Comparison of ENCODE assay signal across 8 cellular contexts in genomic region chr3:138594150-138594934, GRCh38. TPM values are rescaled to one million over a fixed set of nuclear protein-coding genes. Genes with fewer than 3 reads are reported as not detected.
DNase-seq lines count a peak whose midpoint lies in the region; ATAC-seq, FAIRE-seq and TF ChIP-seq lines count a peak whose summit lies in the region.

TSS of gene CEP70 (minus strand) at chr3:138594260. CDS start at chr3:138572927, 21,333 bp downstream.

- TF ChIP-seq POLR2A in erythroblast (IDR thresholded peaks at IDR 0.05; ENCODE audit: low read length) = peak; percentile 70

- DNase-seq in CD4-positive, CD25-positive, alpha-beta regulatory T cell = peak; percentile 86 to 94 (median 89)
- DNase-seq in HTR-8/SVneo (ENCODE audit: insufficient read length, low spot score) (peak; percentile 89), erythroblast (lab: John Stamatoyannopoulos, UW) (no peak), myocyte (ENCODE audit: low read depth) (peak; percentile 95), NCI-H1105 treated with DMSO at 0.1 percent for 48 hours (lab: John Stamatoyannopoulos, UW) (no peak)
- DNase-seq in activated CD8-positive, alpha-beta memory T cell treated with anti-CD3 and anti-CD28 coated beads for 48 hours (ENCODE audit: low read depth in 2 of 3, low spot score in 2 of 3) = peak; percentile 64 to 75 (median 72)
- peak; percentile 75 to 92 for DNase-seq in stimulated activated effector memory CD8-positive, alpha-beta T cell treated with anti-CD3 and anti-CD28 coated beads, Interleukin-12 subunit alpha, Interleukin-12 subunit beta, amount 100 ng/mL, for 72 hours (ENCODE audit: low spot score in 2 of 2)

- H3K36me3 Mint-ChIP-seq in CD4-positive, CD25-positive, alpha-beta regulatory T cell = peaks cover 3% of the 10 kb centered on the region
- peaks cover 5% of the 10 kb centered on the region for H3K36me3 Mint-ChIP-seq in stimulated activated effector memory CD8-positive, alpha-beta T cell treated with anti-CD3 and anti-CD28 coated beads, Interleukin-12 subunit alpha, Interleukin-12 subunit beta, amount 100 ng/mL, for 72 hours

- no peaks in the 10 kb centered on the region for H3K27me3 ChIP-seq in CD4-positive, CD25-positive, alpha-beta regulatory T cell (ENCODE audit: control insufficient read depth, insufficient read depth, low read length)

- H3K4me3 Mint-ChIP-seq in CD4-positive, CD25-positive, alpha-beta regulatory T cell = peak within 1 kb of the TSS; percentile 91 to 96 (median 93)
- H3K4me3 Mint-ChIP-seq in stimulated activated effector memory CD8-positive, alpha-beta T cell treated with anti-CD3 and anti-CD28 coated beads, Interleukin-12 subunit alpha, Interleukin-12 subunit beta, amount 100 ng/mL, for 72 hours = peak within 1 kb of the TSS; percentile 77

- no peaks in the 10 kb centered on the region for H3K36me3 ChIP-seq in CD4-positive, CD25-positive, alpha-beta regulatory T cell (ENCODE audit: control insufficient read depth, insufficient read depth, low read length)

- H3K4me1 Mint-ChIP-seq in CD4-positive, CD25-positive, alpha-beta regulatory T cell = peaks cover 4 to 18% (median 8%) of the 10 kb centered on the region in 4 donors
- no peaks in the 10 kb centered on the region for H3K4me1 Mint-ChIP-seq in stimulated activated effector memory CD8-positive, alpha-beta T cell treated with anti-CD3 and anti-CD28 coated beads, Interleukin-12 subunit alpha, Interleukin-12 subunit beta, amount 100 ng/mL, for 72 hours

- ATAC-seq in CD4-positive, CD25-positive, alpha-beta regulatory T cell (ENCODE audit: low read depth in 2 of 2) = peak; percentile 90 to 92
- peak; percentile 81 for ATAC-seq in GM21360 (IDR thresholded peaks at IDR 0.05; ENCODE audit: unreplicated experiment)
- peak; percentile 95 for ATAC-seq in stimulated activated effector memory CD8-positive, alpha-beta T cell treated with anti-CD3 and anti-CD28 coated beads, Interleukin-12 subunit alpha, Interleukin-12 subunit beta, amount 100 ng/mL, for 72 hours

- H3K4me1 ChIP-seq in CD4-positive, CD25-positive, alpha-beta regulatory T cell (ENCODE audit: control insufficient read depth, insufficient read depth, low read length, poor library complexity, severe bottlenecking) = peaks cover 4% of the 10 kb centered on the region

- H3K27ac ChIP-seq in CD4-positive, CD25-positive, alpha-beta regulatory T cell (ENCODE audit: insufficient read depth, low read length, poor library complexity, severe bottlenecking) = peak within 1 kb of the TSS; percentile 88

- H3K4me3 ChIP-seq in CD4-positive, CD25-positive, alpha-beta regulatory T cell (ENCODE audit: low read depth, low read length) = peak within 1 kb of the TSS; percentile 91

- H3K27me3 Mint-ChIP-seq in CD4-positive, CD25-positive, alpha-beta regulatory T cell = peaks cover 7% of the 10 kb centered on the region

- H3K9me3 ChIP-seq in CD4-positive, CD25-positive, alpha-beta regulatory T cell (ENCODE audit: control insufficient read depth in 2 of 2, low read length in 2 of 2) = peaks cover 0 to 6% of the 10 kb centered on the region in 2 experiments

- peak; percentile 94 for FAIRE-seq in HTR-8/SVneo (lab: Jason Lieb, UNC)

- H3K9me3 Mint-ChIP-seq in CD4-positive, CD25-positive, alpha-beta regulatory T cell = no peaks in the 10 kb centered on the region
- no peaks in the 10 kb centered on the region for H3K9me3 Mint-ChIP-seq in stimulated activated effector memory CD8-positive, alpha-beta T cell treated with anti-CD3 and anti-CD28 coated beads, Interleukin-12 subunit alpha, Interleukin-12 subunit beta, amount 100 ng/mL, for 72 hours

- H3K27ac Mint-ChIP-seq in CD4-positive, CD25-positive, alpha-beta regulatory T cell = peak within 1 kb of the TSS; percentile 94 to 95 (median 95)
- peak within 1 kb of the TSS; percentile 78 for H3K27ac Mint-ChIP-seq in stimulated activated effector memory CD8-positive, alpha-beta T cell treated with anti-CD3 and anti-CD28 coated beads, Interleukin-12 subunit alpha, Interleukin-12 subunit beta, amount 100 ng/mL, for 72 hours

RNA-seq across cellular contexts. Expression of gene CEP70, which starts in this region (rescaled TPM):
- total RNA-seq in CD4-positive, CD25-positive, alpha-beta regulatory T cell = 15.6 TPM
- polyA plus RNA-seq in CD4-positive, CD25-positive, alpha-beta regulatory T cell = 1 to 10 TPM; 3.8 to 8.3 (median 5.5) TPM
- 17.1 and 18.6 TPM in 2 replicates for total RNA-seq in myocyte
- 4.0 TPM for polyA plus RNA-seq in myocyte (2012)

Comparison
In these comparisons a context has a peak if more than half of its experiments do, and no peak if none do; other contexts are left out.
1. DNase-seq: peak in CD4-positive, CD25-positive, alpha-beta regulatory T cell (3 of 3), HTR-8/SVneo (single experiment), activated CD8-positive, alpha-beta memory T cell treated with anti-CD3 and anti-CD28 coated beads for 48 hours (3 of 3), myocyte (single experiment) and stimulated activated effector memory CD8-positive, alpha-beta T cell treated with anti-CD3 and anti-CD28 coated beads, Interleukin-12 subunit alpha, Interleukin-12 subunit beta, amount 100 ng/mL, for 72 hours (2 of 2); none in erythroblast (0 of 2) and NCI-H1105 treated with DMSO at 0.1 percent for 48 hours (single experiment).
2. Peak in every context shown above with its lines, with median percentiles within 50 percentile points of each other: ATAC-seq.